Comparison of ENCODE assay signal across 14 cellular contexts in genomic region chr2:204645018-204645775, GRCh38.
DNase-seq lines count a peak whose midpoint lies in the region; ATAC-seq and TF ChIP-seq lines count a peak whose summit lies in the region.
"Had no signal": no experiment of that assay in that cellular context is flagged by ENCODE, and none has a peak within 500 bp of the region (broad histone marks: within the 10 kb centered on the region; RNA-seq: fewer than 3 reads in every experiment).

No MANE protein-coding gene starts in this region.

- H3F3A ChIP-seq in GM23248 (ENCODE audit: insufficient read depth), result 0 out of 2 replicates have a peak, but pooled peaks cover 10% of the 10 kb centered on the region
- no peaks in the 10 kb centered on the region for H3F3A ChIP-seq in PC-9 (ENCODE audit: insufficient read depth, low read depth)

- TF ChIP-seq CTCF in PC-9 (conservative IDR thresholded peaks at IDR 0.05) (no peak), omental fat pad (IDR thresholded peaks at IDR 0.05) (no peak), GM10266 (IDR thresholded peaks at IDR 0.05; ENCODE audit: control insufficient read depth, insufficient read depth, low read depth, missing control alignments) (no peak)

- H3K4me1 ChIP-seq in GM23248 (ENCODE audit: insufficient read depth), result peaks cover 14% of the 10 kb centered on the region
- peaks cover 15% of the 10 kb centered on the region; the same call in 1 of the 2 replicates for H3K4me1 ChIP-seq in PC-9 (replicated peaks; ENCODE audit: insufficient read depth)
- H3K4me1 ChIP-seq: neural progenitor cell had no signal

- DNase-seq in GM23248 (peak; percentile 57), PC-9 (peak in 1 of 2 experiments; percentile 61), epidermal melanocyte (ENCODE audit: insufficient read length, low spot score) (peak; percentile 16), omental fat pad (ENCODE audit: low spot score) (no peak), GM10266 (ENCODE audit: extremely low spot score) (no peak), GM19238 (ENCODE audit: insufficient read length, low spot score) (no peak)
- DNase-seq: caudate nucleus; CD4-positive, alpha-beta memory T cell; hypothalamus; NCI-H446 treated with DMSO at 0.1 percent for 48 hours had no signal

- H3K4me3 ChIP-seq in GM23248 (no peak overlapping the region), PC-9 (no peak overlapping the region)
- H3K4me3 ChIP-seq: neural progenitor cell, skin epidermis had no signal

- intact Hi-C loops in PC-9 (cut with micrococcal nuclease; ENCODE audit: unreplicated experiment), result no loop called here

- CTCF ChIA-PET in PC-9 (lab: Charles Lee), result no interaction called here

- H3K36me3 ChIP-seq in GM23248 (ENCODE audit: low read depth), result no peaks in the 10 kb centered on the region
- H3K36me3 ChIP-seq in PC-9 (ENCODE audit: low read depth), result no peaks in the 10 kb centered on the region
- H3K36me3 ChIP-seq: neural progenitor cell had no signal

- in situ Hi-C loops in GM23248 (cut with MboI), result no loop called here

- POLR2A ChIA-PET in PC-9 (lab: Charles Lee; ENCODE audit: unreplicated experiment), result no interaction called here

- H3K79me2 ChIP-seq in GM23248 (ENCODE audit: insufficient read depth) (0 out of 2 replicates have a peak, but pooled peaks cover 6% of the 10 kb centered on the region), PC-9 (ENCODE audit: low read depth) (no peaks in the 10 kb centered on the region)

- H3K27me3 ChIP-seq in GM23248 (replicated peaks; ENCODE audit: insufficient read depth) (no peaks in the 10 kb centered on the region), PC-9 (ENCODE audit: insufficient read depth, low read depth) (no peaks in the 10 kb centered on the region)
- H3K27me3 ChIP-seq: neural progenitor cell had no signal

- no peak overlapping the region for H3K9ac ChIP-seq in GM23248
- H3K9ac ChIP-seq: neural progenitor cell had no signal

- H3K27ac ChIP-seq in GM23248 (peak overlapping the region; percentile 9), PC-9 (no peak overlapping the region)
- H3K27ac ChIP-seq: neural progenitor cell, skin epidermis had no signal

- H2AFZ ChIP-seq in GM23248, result no peak overlapping the region
- H2AFZ ChIP-seq in PC-9, result no peak overlapping the region
- H2AFZ ChIP-seq: neural progenitor cell had no signal

- peak overlapping the region; percentile 24 for H3K4me2 ChIP-seq in GM23248 (ENCODE audit: unreplicated experiment)
- H3K4me2 ChIP-seq in PC-9, result peak overlapping the region; percentile 14; the same call in 1 of the 2 replicates
- H3K4me2 ChIP-seq: neural progenitor cell had no signal

- ATAC-seq in omental fat pad (ENCODE audit: low FRiP score), result peak; percentile 62
- ATAC-seq in GM18861 (IDR thresholded peaks at IDR 0.05; ENCODE audit: unreplicated experiment), result no peak
- ATAC-seq: HepG2 had no signal

- WGBS in GM23248 (ENCODE audit: low coverage in 1 of 2, low lambda C conversion rate in 2 of 2, missing lambda C conversion rate in 2 of 2), 2 experiments, result 0 to 5% methylated on average over 1 of the region's 1 CpG

- BruUV-seq in PC-9 (replicated peaks; lab: Mats Ljungman, UMichigan), result no TSS peak

- no peaks in the 10 kb centered on the region for H3K9me2 ChIP-seq in GM23248 (ENCODE audit: insufficient read depth)
- no peaks in the 10 kb centered on the region for H3K9me2 ChIP-seq in PC-9 (ENCODE audit: insufficient read depth)

- H4K20me1 ChIP-seq in GM23248 (ENCODE audit: insufficient read depth) (no peaks in the 10 kb centered on the region), PC-9 (ENCODE audit: insufficient read depth) (0 out of 2 replicates have a peak, but pooled peaks cover 5% of the 10 kb centered on the region)

- no peaks in the 10 kb centered on the region for H3K9me3 ChIP-seq in GM23248 (ENCODE audit: low read depth)
- no peaks in the 10 kb centered on the region for H3K9me3 ChIP-seq in PC-9 (ENCODE audit: insufficient read depth, low read depth)

Comparison
In these comparisons a context has a peak if more than half of its experiments do, and no peak if none do; other contexts are left out.
1. DNase-seq: peak in GM23248 (single experiment) and epidermal melanocyte (single experiment); none in omental fat pad (single experiment), GM10266 (single experiment) and GM19238 (single experiment).